Comparison of ENCODE assay signal across 21 cellular contexts in the genomic region with DNA sequence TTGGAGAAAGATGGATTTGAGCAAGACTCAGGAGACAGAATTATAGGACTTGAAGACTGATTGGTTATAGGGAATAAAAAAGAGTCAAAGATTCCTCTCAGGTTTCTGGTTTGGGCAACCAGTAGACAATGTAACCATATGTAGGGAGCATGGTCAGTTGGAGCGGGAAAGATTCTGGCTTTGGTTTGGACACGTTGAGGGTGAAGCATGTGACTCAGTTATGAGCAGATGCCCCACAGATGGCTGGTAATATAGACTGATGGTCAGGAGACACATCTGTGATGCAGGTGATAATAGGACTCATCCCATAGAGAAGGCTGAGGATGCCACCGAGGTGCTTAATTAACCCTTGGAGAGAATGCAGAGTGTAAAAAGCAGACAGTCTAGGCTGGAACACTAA.
DNase-seq lines count a peak whose midpoint lies in the region; ATAC-seq, FAIRE-seq and TF ChIP-seq lines count a peak whose summit lies in the region.
"Had no signal": no experiment of that assay in that cellular context is flagged by ENCODE, and none has a peak within 500 bp of the region (broad histone marks: within the 10 kb centered on the region; RNA-seq: fewer than 3 reads in every experiment).

No MANE protein-coding gene starts in this region.

- no peak overlapping the region for H3K14ac ChIP-seq in neuronal stem cell (ENCODE audit: low read length)

- H4K8ac ChIP-seq in neuronal stem cell (ENCODE audit: low read depth, low read length) = peak overlapping the region; percentile 44

- no peak overlapping the region for H2BK120ac ChIP-seq in neuronal stem cell (ENCODE audit: low read depth, low read length)

- H4K91ac ChIP-seq in neuronal stem cell (ENCODE audit: low read depth, low read length, poor library complexity) = no peak overlapping the region

- H2BK12ac ChIP-seq in neuronal stem cell (ENCODE audit: low read length) = no peak overlapping the region

- H3K4me3 Mint-ChIP-seq in activated naive CD8-positive, alpha-beta T cell treated with anti-CD3 and anti-CD28 coated beads, Interleukin-2, amount 50 U/mL, for 24 hours = no peak overlapping the region
- H3K4me3 Mint-ChIP-seq in activated naive CD8-positive, alpha-beta T cell treated with anti-CD3 and anti-CD28 coated beads for 36 hours = no peak overlapping the region
- no peak overlapping the region for H3K4me3 Mint-ChIP-seq in dendritic cell treated with granulocyte-macrophage colony-stimulating factor and Interleukin-4, amounts not matched to agents 40 ng/mL and 50 ng/mL, for 4 days
- H3K4me3 Mint-ChIP-seq: HFFc6 had no signal

- no peak for FAIRE-seq in small intestine (lab: Jason Lieb, UNC)
- FAIRE-seq: D721Med, G401.6, H1 had no signal

- WGBS in neuronal stem cell (ENCODE audit: extremely low coverage in 2 of 2, insufficient read length in 2 of 2, insufficient replicate concordance in 1 of 2), 2 donors = no CpG with 5 or more reads among the region's 3 CpGs
- 95 to 96% (median 96%) methylated on average over 3 of the region's 3 CpGs for WGBS in small intestine, 3 donors
- 97% methylated on average over 3 of the region's 3 CpGs for WGBS in right lobe of liver (ENCODE audit: insufficient coverage, low coverage, low lambda C conversion rate, missing lambda C conversion rate)

- H3K27ac ChIP-seq in neuronal stem cell (replicated peaks; ENCODE audit: low read length) (no peak overlapping the region), small intestine (ENCODE audit: low read depth in 1 of 2, low read length in 1 of 2) (no peak overlapping the region), right lobe of liver (no peak overlapping the region)
- H3K27ac ChIP-seq: HL-60 had no signal

- H3K79me1 ChIP-seq in neuronal stem cell (ENCODE audit: low read depth, low read length) = no peaks in the 10 kb centered on the region

- H3K4me3 ChIP-seq in HFF-Myc (replicated peaks; ENCODE audit: low read depth, low read length) (no peak overlapping the region), neuronal stem cell (ENCODE audit: low read length in 2 of 2) (no peak overlapping the region), small intestine (ENCODE audit: low read depth in 1 of 2, low read length in 2 of 2) (no peak overlapping the region), right lobe of liver (no peak overlapping the region)
- H3K4me3 ChIP-seq: HAP-1 had no signal

- no peak for ATAC-seq in activated naive CD8-positive, alpha-beta T cell treated with anti-CD3 and anti-CD28 coated beads, Interleukin-2, amount 50 U/mL, for 24 hours
- no peak for ATAC-seq in right lobe of liver
- no peak for ATAC-seq in HG02763 (IDR thresholded peaks at IDR 0.05; ENCODE audit: unreplicated experiment)

- H3K27ac Mint-ChIP-seq in activated naive CD8-positive, alpha-beta T cell treated with anti-CD3 and anti-CD28 coated beads, Interleukin-2, amount 50 U/mL, for 24 hours = peak overlapping the region; percentile 91
- H3K27ac Mint-ChIP-seq in activated naive CD8-positive, alpha-beta T cell treated with anti-CD3 and anti-CD28 coated beads for 36 hours = no peak overlapping the region
- peak overlapping the region; percentile 45 for H3K27ac Mint-ChIP-seq in dendritic cell treated with granulocyte-macrophage colony-stimulating factor and Interleukin-4, amounts not matched to agents 40 ng/mL and 50 ng/mL, for 4 days
- H3K27ac Mint-ChIP-seq: B cell, HFFc6 had no signal

- H3K36me3 Mint-ChIP-seq in activated naive CD8-positive, alpha-beta T cell treated with anti-CD3 and anti-CD28 coated beads, Interleukin-2, amount 50 U/mL, for 24 hours (ENCODE audit: low read depth) = no peaks in the 10 kb centered on the region
- H3K36me3 Mint-ChIP-seq in activated naive CD8-positive, alpha-beta T cell treated with anti-CD3 and anti-CD28 coated beads for 36 hours = peaks cover 7% of the 10 kb centered on the region
- no peaks in the 10 kb centered on the region for H3K36me3 Mint-ChIP-seq in dendritic cell treated with granulocyte-macrophage colony-stimulating factor and Interleukin-4, amounts not matched to agents 40 ng/mL and 50 ng/mL, for 4 days (ENCODE audit: low read depth)
- H3K36me3 Mint-ChIP-seq: CD4-positive, alpha-beta memory T cell had no signal

- H2BK15ac ChIP-seq in neuronal stem cell (ENCODE audit: low read length) = no peak overlapping the region

- peaks cover 62% of the 10 kb centered on the region for H3K4me1 Mint-ChIP-seq in activated naive CD8-positive, alpha-beta T cell treated with anti-CD3 and anti-CD28 coated beads, Interleukin-2, amount 50 U/mL, for 24 hours
- peaks cover 49% of the 10 kb centered on the region for H3K4me1 Mint-ChIP-seq in activated naive CD8-positive, alpha-beta T cell treated with anti-CD3 and anti-CD28 coated beads for 36 hours
- peaks cover 65% of the 10 kb centered on the region for H3K4me1 Mint-ChIP-seq in dendritic cell treated with granulocyte-macrophage colony-stimulating factor and Interleukin-4, amounts not matched to agents 40 ng/mL and 50 ng/mL, for 4 days (ENCODE audit: low read depth)

- no peak overlapping the region for H3K23ac ChIP-seq in neuronal stem cell (ENCODE audit: low read depth, low read length, poor library complexity)

- H3K9me3 Mint-ChIP-seq in activated naive CD8-positive, alpha-beta T cell treated with anti-CD3 and anti-CD28 coated beads, Interleukin-2, amount 50 U/mL, for 24 hours = peaks cover 10% of the 10 kb centered on the region
- H3K9me3 Mint-ChIP-seq in activated naive CD8-positive, alpha-beta T cell treated with anti-CD3 and anti-CD28 coated beads for 36 hours = peaks cover 11% of the 10 kb centered on the region
- no peaks in the 10 kb centered on the region for H3K9me3 Mint-ChIP-seq in dendritic cell treated with granulocyte-macrophage colony-stimulating factor and Interleukin-4, amounts not matched to agents 40 ng/mL and 50 ng/mL, for 4 days
- H3K9me3 Mint-ChIP-seq: CD4-positive, alpha-beta memory T cell; HFFc6 had no signal

- no peak overlapping the region for H2AK5ac ChIP-seq in neuronal stem cell (ENCODE audit: low read depth, low read length)

- H3K27me3 ChIP-seq in neuronal stem cell (ENCODE audit: control insufficient read depth in 3 of 3, insufficient read depth in 3 of 3, low read depth in 1 of 3, low read length in 3 of 3) (no peaks in the 10 kb centered on the region), small intestine (ENCODE audit: control insufficient read depth in 2 of 2, insufficient read depth in 2 of 2, low read length in 2 of 2) (no peaks in the 10 kb centered on the region), right lobe of liver (no peaks in the 10 kb centered on the region)

- H3K36me3 ChIP-seq in neuronal stem cell (replicated peaks in 1 of 2; ENCODE audit: control insufficient read depth in 2 of 2, insufficient read depth in 2 of 2, low read length in 2 of 2) = no peaks in the 10 kb centered on the region
- no peaks in the 10 kb centered on the region for H3K36me3 ChIP-seq in small intestine (ENCODE audit: control insufficient read depth in 2 of 2, insufficient read depth in 2 of 2, low read length in 2 of 2)
- no peaks in the 10 kb centered on the region for H3K36me3 ChIP-seq in right lobe of liver
- H3K36me3 ChIP-seq: HAP-1 had no signal

- no peak overlapping the region for H2BK5ac ChIP-seq in neuronal stem cell (ENCODE audit: low read length)

- H2AFZ ChIP-seq in neuronal stem cell (ENCODE audit: low read length) = no peak overlapping the region

- TF ChIP-seq CTCF in HFF-Myc (IDR thresholded peaks at IDR 0.05; ENCODE audit: low read depth, low read length, missing control alignments) (no peak), right lobe of liver (IDR thresholded peaks at IDR 0.05) (no peak)

- no peaks in the 10 kb centered on the region for H3K9me3 ChIP-seq in neuronal stem cell (replicated peaks in 1 of 2; ENCODE audit: control insufficient read depth in 2 of 2, insufficient read depth in 1 of 2, low read depth in 1 of 2, low read length in 2 of 2)
- H3K9me3 ChIP-seq in small intestine (ENCODE audit: control insufficient read depth, low read depth) = no peaks in the 10 kb centered on the region
- no peaks in the 10 kb centered on the region for H3K9me3 ChIP-seq in right lobe of liver
- H3K9me3 ChIP-seq: HAP-1 had no signal

- H3K4ac ChIP-seq in neuronal stem cell (ENCODE audit: low read length) = no peak overlapping the region

- DNase-seq in activated naive CD8-positive, alpha-beta T cell treated with anti-CD3 and anti-CD28 coated beads, Interleukin-2, amount 50 U/mL, for 24 hours = no peak
- no peak for DNase-seq in activated naive CD8-positive, alpha-beta T cell treated with anti-CD3 and anti-CD28 coated beads for 36 hours
- DNase-seq in HFF-Myc (ENCODE audit: extremely low read depth, low read depth) (peak; percentile 73), neuronal stem cell (ENCODE audit: low spot score) (no peak), small intestine (no peak), right lobe of liver (no peak)
- DNase-seq: ACHN; C1 segment of cervical spinal cord; CD4-positive, alpha-beta memory T cell; COR-L47; DMS153; EL; HFFc6 had no signal

- H3K4me1 ChIP-seq in neuronal stem cell (ENCODE audit: control insufficient read depth in 2 of 2, insufficient read depth in 1 of 2, low read depth in 1 of 2, low read length in 2 of 2) = no peaks in the 10 kb centered on the region
- H3K4me1 ChIP-seq in small intestine (ENCODE audit: control insufficient read depth in 2 of 2, insufficient read depth in 1 of 2, low read depth in 1 of 2, low read length in 1 of 2) = peaks cover 0 to 4% of the 10 kb centered on the region in 2 donors
- H3K4me1 ChIP-seq in right lobe of liver = peaks cover 0 to 20% (median 5%) of the 10 kb centered on the region in 4 donors
- H3K4me1 ChIP-seq: HAP-1 had no signal

- TF ChIP-seq POLR2A in right lobe of liver (IDR thresholded peaks at IDR 0.05) = no peak

- intact Hi-C loops in dendritic cell treated with granulocyte-macrophage colony-stimulating factor and Interleukin-4, amounts not matched to agents 40 ng/mL and 50 ng/mL, for 4 days (cut with micrococcal nuclease) = no loop called here
- intact Hi-C loops in right lobe of liver (cut with DNase I) = no loop called here

- no peak overlapping the region for H3K9ac ChIP-seq in neuronal stem cell (ENCODE audit: low read depth, low read length, poor library complexity)

- H3K4me2 ChIP-seq in neuronal stem cell (ENCODE audit: insufficient read depth, low read length, poor library complexity, severe bottlenecking) = no peak overlapping the region

- H3K18ac ChIP-seq in neuronal stem cell (ENCODE audit: low read length) = no peak overlapping the region

- H3K27me3 Mint-ChIP-seq in activated naive CD8-positive, alpha-beta T cell treated with anti-CD3 and anti-CD28 coated beads, Interleukin-2, amount 50 U/mL, for 24 hours = no peaks in the 10 kb centered on the region
- H3K27me3 Mint-ChIP-seq in activated naive CD8-positive, alpha-beta T cell treated with anti-CD3 and anti-CD28 coated beads for 36 hours = no peaks in the 10 kb centered on the region
- H3K27me3 Mint-ChIP-seq in dendritic cell treated with granulocyte-macrophage colony-stimulating factor and Interleukin-4, amounts not matched to agents 40 ng/mL and 50 ng/mL, for 4 days = no peaks in the 10 kb centered on the region
- H3K27me3 Mint-ChIP-seq: B cell; CD4-positive, alpha-beta memory T cell had no signal
